In the genomic region with DNA sequence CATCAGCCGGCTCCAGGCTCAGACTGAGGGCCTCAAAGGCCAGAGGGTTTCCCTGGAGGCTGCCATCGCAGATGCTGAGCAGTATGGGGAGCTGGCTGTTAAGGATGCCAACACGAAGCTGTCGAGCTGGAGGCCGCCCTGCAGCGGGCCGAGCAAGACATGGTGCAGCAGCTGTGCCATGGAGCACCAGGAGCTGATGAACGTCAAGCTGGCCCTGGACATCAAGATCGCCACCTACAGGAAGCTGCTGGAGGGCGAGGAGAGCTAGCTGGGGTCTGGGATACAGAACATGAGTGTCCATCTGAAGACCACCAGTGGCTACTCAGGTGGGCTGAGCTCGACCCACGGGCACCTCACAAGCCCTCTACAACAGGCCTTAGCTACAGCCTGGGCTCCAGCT, we compare ENCODE assay signal across 13 cellular contexts. TPM values are rescaled to one million over a fixed set of nuclear protein-coding genes. Genes with fewer than 3 reads are reported as not detected.
DNase-seq lines count a peak whose midpoint lies in the region; ATAC-seq and TF ChIP-seq lines count a peak whose summit lies in the region.
"Had no signal": no experiment of that assay in that cellular context is flagged by ENCODE, and none has a peak within 500 bp of the region (broad histone marks: within the 10 kb centered on the region; RNA-seq: fewer than 3 reads in every experiment).

No MANE protein-coding gene starts in this region.

- WGBS in mesendoderm (ENCODE audit: extremely low coverage, insufficient coverage, low lambda C conversion rate), result no CpG with 5 or more reads among the region's 12 CpGs

- no peak overlapping the region for H3K4me3 Mint-ChIP-seq in glutamatergic neuron (ENCODE audit: unreplicated experiment)
- H3K4me3 Mint-ChIP-seq: natural killer cell had no signal

- DNase-seq in NCI-H146 (lab: John Stamatoyannopoulos, UW) (peak; percentile 25), NCI-H146 treated with DMSO at 0.1 percent for 48 hours (lab: John Stamatoyannopoulos, UW; ENCODE audit: unreplicated experiment) (no peak), mesendoderm (peak; percentile 40), glutamatergic neuron (no peak), EL (no peak)
- DNase-seq: activated CD8-positive, alpha-beta memory T cell treated with anti-CD3 and anti-CD28 coated beads, Interleukin-2, amount 50 U/mL, for 48 hours; DMS79 treated with DMSO at 0.1 percent for 48 hours; kidney glomerular epithelial cell; natural killer cell; NCI-H226 had no signal

- H3K4me3 ChIP-seq in GM12875 (ENCODE audit: low read depth, low read length) (no peak overlapping the region), SU-DHL-6 (ENCODE audit: insufficient read depth, low read length, poor library complexity, severe bottlenecking) (no peak overlapping the region), mesendoderm (ENCODE audit: low read length) (no peak overlapping the region)

- H3K36me3 Mint-ChIP-seq in glutamatergic neuron (ENCODE audit: unreplicated experiment), result peaks cover 15% of the 10 kb centered on the region
- H3K36me3 Mint-ChIP-seq: natural killer cell had no signal

- H3K4ac ChIP-seq in mesendoderm (ENCODE audit: low read depth, low read length), result no peak overlapping the region

- TF ChIP-seq CTCF in GM12875 (IDR thresholded peaks at IDR 0.05; ENCODE audit: borderline replicate concordance, insufficient read depth, low read depth, low read length), result peak; percentile 46; the same call in 1 of the 2 replicates
- peak; percentile 10 for TF ChIP-seq CTCF in SU-DHL-6 (IDR thresholded peaks at IDR 0.05; ENCODE audit: insufficient read depth, low read length, poor library complexity, severe bottlenecking)
- no peak for TF ChIP-seq CTCF in glutamatergic neuron (IDR thresholded peaks at IDR 0.05; ENCODE audit: partially characterized antibody, unreplicated experiment)

- H3K36me3 ChIP-seq in SU-DHL-6 (ENCODE audit: low read length) (no peaks in the 10 kb centered on the region), mesendoderm (ENCODE audit: control insufficient read depth, insufficient read depth, low read length) (no peaks in the 10 kb centered on the region)

- H3K9me3 ChIP-seq in SU-DHL-6 (ENCODE audit: insufficient read depth, low read length), result no peaks in the 10 kb centered on the region

- no peak for ATAC-seq in HG03139 (IDR thresholded peaks at IDR 0.05; ENCODE audit: unreplicated experiment)
- ATAC-seq: natural killer cell had no signal

- H2AK5ac ChIP-seq in mesendoderm (ENCODE audit: low read length), result no peak overlapping the region

- no peaks in the 10 kb centered on the region for H3K4me1 ChIP-seq in mesendoderm (ENCODE audit: control insufficient read depth, low read depth, low read length)

- no peak overlapping the region for H2BK120ac ChIP-seq in mesendoderm (ENCODE audit: low read depth, low read length)

- H3K9ac ChIP-seq in SU-DHL-6 (ENCODE audit: low read length) (no peak overlapping the region), mesendoderm (ENCODE audit: low read length) (no peak overlapping the region)

- peaks cover 4% of the 10 kb centered on the region for H3K9me3 Mint-ChIP-seq in glutamatergic neuron (ENCODE audit: unreplicated experiment)
- H3K9me3 Mint-ChIP-seq: natural killer cell had no signal

- no peak overlapping the region for H3K27ac Mint-ChIP-seq in glutamatergic neuron (ENCODE audit: unreplicated experiment)
- H3K27ac Mint-ChIP-seq: natural killer cell had no signal

- no peak overlapping the region for H4K8ac ChIP-seq in mesendoderm (ENCODE audit: low read depth, low read length)

- H3K27me3 ChIP-seq in SU-DHL-6 (ENCODE audit: low read length) (no peaks in the 10 kb centered on the region), mesendoderm (ENCODE audit: insufficient read depth, low read length, poor library complexity) (peaks cover 7% of the 10 kb centered on the region)

- H3F3A ChIP-seq in SU-DHL-6 (ENCODE audit: insufficient read depth), result no peaks in the 10 kb centered on the region

- no peaks in the 10 kb centered on the region for H3K9me2 ChIP-seq in SU-DHL-6 (replicated peaks; ENCODE audit: insufficient read depth, low read length)

- H3K79me2 ChIP-seq in SU-DHL-6 (ENCODE audit: insufficient read depth, low read length) (no peaks in the 10 kb centered on the region), mesendoderm (ENCODE audit: control insufficient read depth, insufficient read depth, low read length) (no peaks in the 10 kb centered on the region)

- no peak overlapping the region for H3K18ac ChIP-seq in mesendoderm (ENCODE audit: low read length)

- no peak overlapping the region for H4K5ac ChIP-seq in mesendoderm (ENCODE audit: low read length)

- H2AFZ ChIP-seq in SU-DHL-6 (ENCODE audit: low read depth, low read length, severe bottlenecking), result no peak overlapping the region

- no peaks in the 10 kb centered on the region for H4K20me1 ChIP-seq in SU-DHL-6 (ENCODE audit: low read depth, low read length)

- peaks cover 15% of the 10 kb centered on the region for H3K27me3 Mint-ChIP-seq in glutamatergic neuron (ENCODE audit: unreplicated experiment)

- H3K23ac ChIP-seq in mesendoderm (ENCODE audit: low read length), result no peak overlapping the region

- H2BK15ac ChIP-seq in mesendoderm (replicated peaks; ENCODE audit: low read depth), result no peak overlapping the region

- no peak overlapping the region for H3K27ac ChIP-seq in SU-DHL-6 (ENCODE audit: low read depth, low read length)
- no peak overlapping the region for H3K27ac ChIP-seq in mesendoderm (ENCODE audit: low read depth, low read length)

- no peak overlapping the region for H3K56ac ChIP-seq in mesendoderm (ENCODE audit: low read length)

- H3K4me1 Mint-ChIP-seq in glutamatergic neuron (ENCODE audit: low read depth, unreplicated experiment), result peaks cover 10% of the 10 kb centered on the region

- H2BK5ac ChIP-seq in mesendoderm (ENCODE audit: low read length), result no peak overlapping the region

- no peaks in the 10 kb centered on the region for H3K79me1 ChIP-seq in mesendoderm (ENCODE audit: low read length)

- H3K4me2 ChIP-seq in SU-DHL-6 (ENCODE audit: low read depth, low read length, poor library complexity, severe bottlenecking), result no peak overlapping the region
- H3K4me2 ChIP-seq in mesendoderm (ENCODE audit: low read length), result no peak overlapping the region

RNA-seq across cellular contexts. Expression of a gene that starts 4.0 kb away (rescaled TPM):
- polyA plus RNA-seq in mesendoderm (2013, experiment 1 of 2), result 0.25 TPM
- polyA plus RNA-seq in mesendoderm (2013, experiment 2 of 2), result 0.21 TPM
- 2.5 TPM for total RNA-seq in glutamatergic neuron (ENCODE audit: unreplicated experiment)
- total RNA-seq: natural killer cell had no signal

Comparison
In these comparisons a context has a peak if more than half of its experiments do, and no peak if none do; other contexts are left out.
1. DNase-seq: peak in NCI-H146 (single experiment) and mesendoderm (single experiment); none in NCI-H146 treated with DMSO at 0.1 percent for 48 hours (single experiment), glutamatergic neuron (single experiment) and EL (single experiment).